13 cellular contexts compared by ENCODE assay signal in genomic region chr11:11313426-11313825, GRCh38. TPM values are rescaled to one million over a fixed set of nuclear protein-coding genes. Genes with fewer than 3 reads are reported as not detected.
A peak's percentile ranks its signal among the peaks of the same experiment; 100 is the strongest.
DNase-seq lines count a peak whose midpoint lies in the region; ATAC-seq and TF ChIP-seq lines count a peak whose summit lies in the region.
"Had no signal": no experiment of that assay in that cellular context is flagged by ENCODE, and none has a peak within 500 bp of the region (broad histone marks: within the 10 kb centered on the region; RNA-seq: fewer than 3 reads in every experiment).

No MANE protein-coding gene starts in this region.

- no peak overlapping the region for H3K9ac ChIP-seq in Loucy (ENCODE audit: low read depth, low read length, poor library complexity, severe bottlenecking)
- H3K9ac ChIP-seq in mammary epithelial cell (ENCODE audit: insufficient read depth, low read length): no peak overlapping the region

- dilution Hi-C loops in mammary epithelial cell (cut with HindIII; ENCODE audit: low sequenced_read_pairs): no loop called here

- TF ChIP-seq POLR2A in suprapubic skin (IDR thresholded peaks at IDR 0.05): no peak

- peak; percentile 93 for DNase-seq in mammary epithelial cell
- DNase-seq in kidney tubule cell (ENCODE audit: low spot score): peak; percentile 93
- DNase-seq in suprapubic skin (ENCODE audit: low spot score in 2 of 2): no peak
- no peak for DNase-seq in NCI-H1930 (lab: John Stamatoyannopoulos, UW)
- no peak for DNase-seq in SJCRH30
- DNase-seq: activated CD4-positive, alpha-beta T cell treated with anti-CD3 and anti-CD28 coated beads for 48 hours; activated naive CD8-positive, alpha-beta T cell treated with anti-CD3 and anti-CD28 coated beads, Interleukin-2, amount 50 U/mL, for 24 hours; CD8-positive, alpha-beta T cell; NCI-H1048; stimulated activated naive CD8-positive, alpha-beta T cell treated with anti-CD3 and anti-CD28 coated beads, Interleukin-15, Interleukin-2, amounts not matched to agents 100 U/mL and 50 U/mL, for 24 hours had no signal

- H3K27me3 ChIP-seq in ACC112 (ENCODE audit: insufficient read depth, low read length) (no peaks in the 10 kb centered on the region), Loucy (ENCODE audit: insufficient read depth, low read length, poor library complexity, severe bottlenecking) (no peaks in the 10 kb centered on the region), mammary epithelial cell (ENCODE audit: insufficient read depth, low read length) (no peaks in the 10 kb centered on the region), suprapubic skin (no peaks in the 10 kb centered on the region), SJCRH30 (no peaks in the 10 kb centered on the region)

- ATAC-seq in GM21423 (IDR thresholded peaks at IDR 0.05; ENCODE audit: unreplicated experiment): no peak
- ATAC-seq: activated naive CD8-positive, alpha-beta T cell treated with anti-CD3 and anti-CD28 coated beads, Interleukin-2, amount 50 U/mL, for 24 hours; CD8-positive, alpha-beta T cell; stimulated activated naive CD8-positive, alpha-beta T cell treated with anti-CD3 and anti-CD28 coated beads, Interleukin-15, Interleukin-2, amounts not matched to agents 100 U/mL and 50 U/mL, for 24 hours had no signal

- no peaks in the 10 kb centered on the region for H3K9me2 ChIP-seq in Loucy (replicated peaks; ENCODE audit: low read depth, low read length)

- H3F3A ChIP-seq in Loucy (ENCODE audit: low read depth): no peaks in the 10 kb centered on the region

- H2AFZ ChIP-seq in ACC112 (ENCODE audit: low read length, unreplicated experiment) (no peak overlapping the region), Loucy (ENCODE audit: low read length) (peak overlapping the region; percentile 45), mammary epithelial cell (ENCODE audit: low read depth, low read length) (peak overlapping the region; percentile 30)

- H3K9me3 ChIP-seq in Loucy (ENCODE audit: insufficient read depth, low read depth, low read length) (no peaks in the 10 kb centered on the region), mammary epithelial cell (replicated peaks; ENCODE audit: insufficient read depth, low read length) (no peaks in the 10 kb centered on the region), suprapubic skin (no peaks in the 10 kb centered on the region), SJCRH30 (replicated peaks) (no peaks in the 10 kb centered on the region)

- CTCF ChIA-PET in mammary epithelial cell (lab: Charles Lee; ENCODE audit: low non-redundant PET): no interaction called here

- WGBS in mammary epithelial cell (ENCODE audit: low coverage, missing lambda C conversion rate): 0% methylated on average over 1 of the region's 1 CpG
- 67% methylated on average over 1 of the region's 1 CpG for WGBS in suprapubic skin

- intact Hi-C loops in mammary epithelial cell (cut with micrococcal nuclease): loop anchor here (5.0 kb wide), 1 partner anchor 286 kb away; no protein-coding TSS in a partner anchor

- H3K4me3 ChIP-seq in ACC112 (ENCODE audit: low read depth, low read length) (no peak overlapping the region), Loucy (ENCODE audit: low read length, poor library complexity, severe bottlenecking) (no peak overlapping the region), mammary epithelial cell (replicated peaks in 1 of 3; ENCODE audit: insufficient read depth in 1 of 3, low read depth in 2 of 3, low read length in 3 of 3) (no peak overlapping the region), suprapubic skin (no peak overlapping the region), SJCRH30 (no peak overlapping the region)

- H3K79me2 ChIP-seq in ACC112 (ENCODE audit: control insufficient read depth, insufficient read depth, low read length, unreplicated experiment) (no peaks in the 10 kb centered on the region), Loucy (ENCODE audit: insufficient read depth, low read length) (no peaks in the 10 kb centered on the region), mammary epithelial cell (ENCODE audit: insufficient read depth, low read length) (no peaks in the 10 kb centered on the region)

- H3K27ac ChIP-seq in ACC112 (ENCODE audit: low read depth, low read length) (peak overlapping the region; percentile 32; the same call in 1 of the 2 replicates), mammary epithelial cell (ENCODE audit: insufficient read depth, low read depth, low read length) (peak overlapping the region; percentile 23), suprapubic skin (no peak overlapping the region), SJCRH30 (no peak overlapping the region)

- in situ Hi-C loops in mammary epithelial cell (cut with MboI; ENCODE audit: low sequenced_read_pairs in 2 of 2): no loop called here

- no TSS peak for BruUV-seq in mammary epithelial cell (replicated peaks; lab: Mats Ljungman, UMichigan)

- H3K4me1 ChIP-seq in ACC112 (ENCODE audit: control insufficient read depth, insufficient read depth, low read length, unreplicated experiment): peaks cover 11% of the 10 kb centered on the region
- peaks cover 14% of the 10 kb centered on the region for H3K4me1 ChIP-seq in Loucy (ENCODE audit: insufficient read depth, low read length, poor library complexity, severe bottlenecking)
- H3K4me1 ChIP-seq in mammary epithelial cell (ENCODE audit: insufficient read depth, low read length): peaks cover 23% of the 10 kb centered on the region
- peaks cover 15% of the 10 kb centered on the region for H3K4me1 ChIP-seq in suprapubic skin
- H3K4me1 ChIP-seq in SJCRH30: peaks cover 21% of the 10 kb centered on the region

- H3K4me2 ChIP-seq in Loucy (ENCODE audit: low read depth, low read length, poor library complexity, severe bottlenecking) (peak overlapping the region; percentile 13), mammary epithelial cell (ENCODE audit: insufficient read depth, low read depth, low read length) (peak overlapping the region; percentile 14)

- H4K20me1 ChIP-seq in Loucy (ENCODE audit: insufficient read depth, low read length, poor library complexity, severe bottlenecking) (no peaks in the 10 kb centered on the region), mammary epithelial cell (ENCODE audit: insufficient read depth, low read length) (no peaks in the 10 kb centered on the region)

- H3K36me3 ChIP-seq in ACC112 (ENCODE audit: insufficient read depth, low read length): no peaks in the 10 kb centered on the region
- H3K36me3 ChIP-seq in Loucy (ENCODE audit: insufficient read depth, low read length): no peaks in the 10 kb centered on the region
- H3K36me3 ChIP-seq in mammary epithelial cell (ENCODE audit: insufficient read depth, low read length): no peaks in the 10 kb centered on the region
- no peaks in the 10 kb centered on the region for H3K36me3 ChIP-seq in suprapubic skin
- H3K36me3 ChIP-seq in SJCRH30: no peaks in the 10 kb centered on the region

- no peak for TF ChIP-seq EP300 in suprapubic skin (IDR thresholded peaks at IDR 0.05)

- TF ChIP-seq CTCF in Loucy (conservative IDR thresholded peaks at IDR 0.05; ENCODE audit: low read length) (no peak), mammary epithelial cell (conservative IDR thresholded peaks at IDR 0.05 in 1 of 2, IDR thresholded peaks at IDR 0.05 in 1 of 2; ENCODE audit: extremely low read depth in 1 of 2, insufficient read depth in 1 of 2, low read depth in 1 of 2, low read length in 2 of 2) (no peak), suprapubic skin (IDR thresholded peaks at IDR 0.05) (no peak)

RNA-seq across cellular contexts. Expression of gene CSNK2A3, which starts 39.6 kb away (rescaled TPM):
- total RNA-seq in mammary epithelial cell (1 to 10 TPM; 2.7 to 6.5 TPM), suprapubic skin (1 to 10 TPM; 1.5 to 6.8 (median 2.7) TPM)
- 1.8 TPM for polyA plus RNA-seq in mammary epithelial cell
- 0.47 TPM for polyA minus RNA-seq in mammary epithelial cell
- 2.9 and 3.3 TPM in 2 replicates for total RNA-seq in SJCRH30 (2014; rRNA removed; shearing (Covaris generic))

Comparison
In these comparisons a context has a peak if more than half of its experiments do, and no peak if none do; other contexts are left out.
1. H3K27ac ChIP-seq: peak in ACC112 (single experiment) and mammary epithelial cell (single experiment); none in suprapubic skin (single experiment) and SJCRH30 (single experiment).
2. DNase-seq: peak in mammary epithelial cell (single experiment) and kidney tubule cell (single experiment); none in suprapubic skin (0 of 2), NCI-H1930 (0 of 2) and SJCRH30 (0 of 2).